1 cellular context compared by ENCODE assay signal in genomic region chr6:138526822-138527235, GRCh38.
A peak's percentile ranks its signal among the peaks of the same experiment; 100 is the strongest.
TF ChIP-seq lines count a peak whose summit lies in the region.

No MANE protein-coding gene starts in this region.

TF ChIP-seq in HepG2, 621 proteins besides CTCF, POLR2A, EP300 and RAD21 (continued from another document and continues in another):
- TF ChIP-seq ZSCAN12 (CRISPR knock-in tag; IDR thresholded peaks at IDR 0.05) (no peak), KMT2A (CRISPR knock-in tag; IDR thresholded peaks at IDR 0.05) (peak; percentile 87), ATF2 (CRISPR knock-in tag; IDR thresholded peaks at IDR 0.05) (peak; percentile 60; the same call in 1 of the 2 replicates), ONECUT2 (CRISPR knock-in tag; IDR thresholded peaks at IDR 0.05) (peak; percentile 70), SSRP1 (CRISPR knock-in tag; IDR thresholded peaks at IDR 0.05) (0 out of 2 replicates have a peak, but pooled peaks have one; percentile 52), ARID5B (CRISPR knock-in tag; IDR thresholded peaks at IDR 0.05) (peak; percentile 90), NRL (CRISPR knock-in tag; IDR thresholded peaks at IDR 0.05; ENCODE audit: borderline replicate concordance) (no peak), FOXP1 (IDR thresholded peaks at IDR 0.05) (no peak), FOXP1 (CRISPR knock-in tag; IDR thresholded peaks at IDR 0.05) (peak; percentile 51; the same call in 1 of the 2 replicates), PLRG1 (conservative IDR thresholded peaks at IDR 0.05) (no peak), ZBTB2 (CRISPR knock-in tag; IDR thresholded peaks at IDR 0.05; ENCODE audit: low read depth) (no peak), HHEX (CRISPR knock-in tag; IDR thresholded peaks at IDR 0.05) (0 out of 2 replicates have a peak, but pooled peaks have one; percentile 14), PITX1 (CRISPR knock-in tag; IDR thresholded peaks at IDR 0.05) (peak; percentile 73; the same call in 1 of the 2 replicates), SOX13 (IDR thresholded peaks at IDR 0.05) (no peak), SOX13 (CRISPR knock-in tag; conservative IDR thresholded peaks at IDR 0.05 in 1 of 2, IDR thresholded peaks at IDR 0.05 in 1 of 2) (peak in 1 of 2 experiments; percentile 87; a peak in 2 of 4 replicates), NAIF1 (CRISPR knock-in tag; IDR thresholded peaks at IDR 0.05; ENCODE audit: borderline replicate concordance) (peak; percentile 25; the same call in 1 of the 2 replicates), KMT2B (CRISPR knock-in tag; IDR thresholded peaks at IDR 0.05) (peak; percentile 65; the same call in 1 of the 2 replicates), BCL6 (CRISPR knock-in tag; IDR thresholded peaks at IDR 0.05) (peak; percentile 68), NCOA2 (CRISPR knock-in tag; IDR thresholded peaks at IDR 0.05) (peak; percentile 58; the same call in 1 of the 2 replicates), RERE (CRISPR knock-in tag; IDR thresholded peaks at IDR 0.05; ENCODE audit: low read depth) (0 out of 2 replicates have a peak, but pooled peaks have one; percentile 56), PRDM15 (CRISPR knock-in tag; IDR thresholded peaks at IDR 0.05) (no peak), ZNF367 (CRISPR knock-in tag; IDR thresholded peaks at IDR 0.05; ENCODE audit: borderline replicate concordance) (peak; percentile 58; the same call in 1 of the 2 replicates), IKZF5 (CRISPR knock-in tag; IDR thresholded peaks at IDR 0.05) (0 out of 2 replicates have a peak, but pooled peaks have one; percentile 51), FOXA1 (IDR thresholded peaks at IDR 0.05) (no peak), FOXA1 (CRISPR knock-in tag; IDR thresholded peaks at IDR 0.05) (peak; percentile 93), KDM2A (CRISPR knock-in tag; IDR thresholded peaks at IDR 0.05; ENCODE audit: borderline replicate concordance, low read depth) (0 out of 2 replicates have a peak, but pooled peaks have one; percentile 27), PRMT3 (CRISPR knock-in tag; IDR thresholded peaks at IDR 0.05; ENCODE audit: borderline replicate concordance, low read depth) (0 out of 2 replicates have a peak, but pooled peaks have one; percentile 30), JUNB (CRISPR knock-in tag; IDR thresholded peaks at IDR 0.05; ENCODE audit: borderline replicate concordance) (no peak), ZNF331 (CRISPR knock-in tag; IDR thresholded peaks at IDR 0.05) (peak; percentile 83), TBX2 (CRISPR knock-in tag; IDR thresholded peaks at IDR 0.05; ENCODE audit: borderline replicate concordance) (peak; percentile 67), AFF4 (CRISPR knock-in tag; IDR thresholded peaks at IDR 0.05) (no peak)
